In the genomic region with DNA sequence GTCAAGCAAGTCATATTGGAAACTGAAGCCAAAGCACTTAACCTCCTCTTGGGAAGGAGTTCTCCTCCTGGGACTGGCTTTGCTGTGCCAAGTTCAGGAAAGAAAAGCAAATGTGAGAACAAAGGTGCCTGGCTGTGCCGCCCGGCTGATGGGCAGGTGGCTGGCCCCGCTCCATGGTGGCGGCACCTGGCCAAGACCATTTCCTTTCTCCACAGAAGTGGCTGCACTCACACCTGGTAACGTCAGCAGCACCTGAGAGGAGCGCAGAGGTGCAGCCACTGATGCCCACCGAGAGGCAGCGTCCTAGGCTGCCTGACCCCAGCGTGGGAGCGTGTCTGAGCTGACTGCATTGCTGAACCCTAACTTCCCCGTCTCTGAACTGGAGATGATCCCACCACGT, we compare ENCODE assay signal across 12 cellular contexts. TPM values are rescaled to one million over a fixed set of nuclear protein-coding genes. Genes with fewer than 3 reads are reported as not detected.
A peak's percentile ranks its signal among the peaks of the same experiment; 100 is the strongest.
DNase-seq lines count a peak whose midpoint lies in the region; ATAC-seq and TF ChIP-seq lines count a peak whose summit lies in the region.
"Had no signal": no experiment of that assay in that cellular context is flagged by ENCODE, and none has a peak within 500 bp of the region (broad histone marks: within the 10 kb centered on the region; RNA-seq: fewer than 3 reads in every experiment).

No MANE protein-coding gene starts in this region.

- H3K4me1 ChIP-seq in right cardiac atrium (ENCODE audit: control insufficient read depth, insufficient read depth, low read length) (no peaks in the 10 kb centered on the region), RWPE2 (ENCODE audit: insufficient read depth, poor library complexity, severe bottlenecking) (no peaks in the 10 kb centered on the region), liver (ENCODE audit: control insufficient read depth in 4 of 4, insufficient read depth in 4 of 4, low read length in 3 of 4) (peaks cover 0 to 23% (median 14%) of the 10 kb centered on the region in 4 donors)
- H3K4me1 ChIP-seq: SJSA1 had no signal

- no peak overlapping the region for H3K4me3 ChIP-seq in right cardiac atrium (ENCODE audit: low read length)
- H3K4me3 ChIP-seq in RWPE2 (ENCODE audit: severe bottlenecking): no peak overlapping the region
- H3K4me3 ChIP-seq in liver (ENCODE audit: low read depth in 1 of 3, low read length in 3 of 3): no peak overlapping the region
- H3K4me3 ChIP-seq: SJSA1 had no signal

- TF ChIP-seq CTCF in RWPE2 (IDR thresholded peaks at IDR 0.05; ENCODE audit: poor library complexity, severe bottlenecking) (no peak), liver (IDR thresholded peaks at IDR 0.05; ENCODE audit: low read depth, low read length, missing input control) (no peak)

- H3K36me3 ChIP-seq in RWPE2 (ENCODE audit: low read depth) (no peaks in the 10 kb centered on the region), liver (ENCODE audit: control insufficient read depth in 4 of 4, insufficient read depth in 3 of 4, low read depth in 1 of 4, low read length in 3 of 4) (no peaks in the 10 kb centered on the region)
- H3K36me3 ChIP-seq: SJSA1 had no signal

- DNase-seq in left cardiac atrium (no peak), right cardiac atrium (no peak), RWPE2 (ENCODE audit: low spot score) (no peak), HPDE6-E6E7 (ENCODE audit: extremely low spot score) (no peak), GM19240 (ENCODE audit: insufficient read length, low spot score) (no peak), NK-92 (lab: John Stamatoyannopoulos, UW; ENCODE audit: unreplicated experiment) (no peak)
- DNase-seq: 8988T, Karpas-422 had no signal

- no peak overlapping the region for H3K9ac ChIP-seq in liver (ENCODE audit: low read depth in 1 of 2, low read length in 2 of 2)

- no peaks in the 10 kb centered on the region for H3K9me3 ChIP-seq in right cardiac atrium (ENCODE audit: control insufficient read depth, low read length)
- no peaks in the 10 kb centered on the region for H3K9me3 ChIP-seq in RWPE2 (ENCODE audit: severe bottlenecking)
- no peaks in the 10 kb centered on the region for H3K9me3 ChIP-seq in liver (ENCODE audit: control insufficient read depth in 4 of 4, low read length in 3 of 4)
- H3K9me3 ChIP-seq: SJSA1 had no signal

- WGBS in right cardiac atrium: 86% methylated on average over 12 of the region's 12 CpGs
- WGBS in liver: 65% methylated on average over 12 of the region's 12 CpGs

- ATAC-seq in left cardiac atrium: peak; percentile 15 to 37
- no peak for ATAC-seq in right cardiac atrium
- ATAC-seq in RWPE2 (ENCODE audit: low read depth): 0 out of 3 replicates have a peak, but pooled peaks have one; percentile 19
- ATAC-seq in HG03039 (IDR thresholded peaks at IDR 0.05; ENCODE audit: unreplicated experiment): no peak
- ATAC-seq: activated naive CD4-positive, alpha-beta T cell treated with anti-CD3 and anti-CD28 coated beads, Interleukin-2, amount 50 U/mL, for 72 hours had no signal

- intact Hi-C loops in left cardiac atrium (cut with DNase I): no loop called here
- intact Hi-C loops in right cardiac atrium (cut with DNase I): no loop called here

- no peaks in the 10 kb centered on the region for H3K27me3 ChIP-seq in right cardiac atrium (ENCODE audit: control insufficient read depth, insufficient read depth)
- H3K27me3 ChIP-seq in RWPE2 (ENCODE audit: insufficient read depth, poor library complexity, severe bottlenecking): no peaks in the 10 kb centered on the region
- H3K27me3 ChIP-seq in liver (ENCODE audit: control insufficient read depth in 4 of 4, insufficient read depth in 4 of 4, low read length in 3 of 4): no peaks in the 10 kb centered on the region

- TF ChIP-seq RAD21 in liver (IDR thresholded peaks at IDR 0.05): no peak

- H3K27ac ChIP-seq in right cardiac atrium (ENCODE audit: low read length): no peak overlapping the region
- H3K27ac ChIP-seq in RWPE2 (ENCODE audit: poor library complexity, severe bottlenecking): no peak overlapping the region
- peak overlapping the region; percentile 23 to 51 for H3K27ac ChIP-seq in liver (ENCODE audit: low read depth in 1 of 2, low read length in 2 of 2)
- H3K27ac ChIP-seq: SJSA1 had no signal

TF ChIP-seq in liver, 16 proteins besides CTCF, POLR2A, EP300 and RAD21:
- peak in 1 of 2 donors; percentile 16 for TF ChIP-seq HNF4A (conservative IDR thresholded peaks at IDR 0.05)
- TF ChIP-seq RXRA (IDR thresholded peaks at IDR 0.05): no peak

RNA-seq across cellular contexts. Expression of gene DCTD, which starts 54.3 kb away (rescaled TPM):
- 10 to 100 TPM; 49.8 to 63.8 TPM for total RNA-seq in left cardiac atrium
- 10 to 100 TPM; 41.8 to 56.0 (median 47.1) TPM for total RNA-seq in right cardiac atrium
- polyA plus RNA-seq in right cardiac atrium: 26.7 TPM
- total RNA-seq in liver: 10 to 100 TPM; 39.6 to 52.9 TPM
- polyA plus RNA-seq in liver: 10 to 100 TPM; 36.9 to 49.7 TPM

Comparison
In these comparisons a context has a peak if more than half of its experiments do, and no peak if none do; other contexts are left out.
1. ATAC-seq: peak in left cardiac atrium (2 of 2) and RWPE2 (single experiment); none in right cardiac atrium (0 of 2) and HG03039 (single experiment).
2. H3K27ac ChIP-seq: peak in liver (2 of 2); none in right cardiac atrium (single experiment) and RWPE2 (single experiment).